Comparison of ENCODE assay signal across 22 cellular contexts in genomic region chr13:66137384-66137783, GRCh38.
DNase-seq lines count a peak whose midpoint lies in the region; ATAC-seq and FAIRE-seq lines count a peak whose summit lies in the region.
"Had no signal": no experiment of that assay in that cellular context is flagged by ENCODE, and none has a peak within 500 bp of the region (broad histone marks: within the 10 kb centered on the region; RNA-seq: fewer than 3 reads in every experiment).

No MANE protein-coding gene starts in this region.

- peaks cover 36% of the 10 kb centered on the region for H3K4me1 ChIP-seq in Karpas-422 (ENCODE audit: low read length)
- H3K4me1 ChIP-seq: right lobe of liver had no signal

- H4K20me1 ChIP-seq in Karpas-422 (ENCODE audit: insufficient read depth, low read depth, low read length): no peaks in the 10 kb centered on the region

- H3K9me3 ChIP-seq in Karpas-422 (ENCODE audit: low read length): peaks cover 5% of the 10 kb centered on the region; the same call in 1 of the 2 replicates
- H3K9me3 ChIP-seq: right lobe of liver had no signal

- 0 out of 2 replicates have a peak overlapping the region, but pooled peaks have one; percentile 14 for H3K4me3 ChIP-seq in Karpas-422 (ENCODE audit: low read length)
- H3K4me3 ChIP-seq: right lobe of liver had no signal

- ATAC-seq in GM21717 (IDR thresholded peaks at IDR 0.05; ENCODE audit: unreplicated experiment) (peak; percentile 37), HG02884 (IDR thresholded peaks at IDR 0.05; ENCODE audit: unreplicated experiment) (no peak), GM21423 (IDR thresholded peaks at IDR 0.05; ENCODE audit: unreplicated experiment) (no peak)
- ATAC-seq: activated CD8-positive, alpha-beta T cell treated with anti-CD3 and anti-CD28 coated beads for 36 hours; right lobe of liver; stimulated activated naive CD8-positive, alpha-beta T cell treated with anti-CD3 and anti-CD28 coated beads, Interleukin-15, Interleukin-2, amounts not matched to agents 100 U/mL and 50 U/mL, for 24 hours; T-helper 17 cell had no signal

- peak overlapping the region; percentile 54 for H3K4me2 ChIP-seq in Karpas-422 (ENCODE audit: low read depth, low read length, poor library complexity, severe bottlenecking)

- H3K27me3 ChIP-seq in Karpas-422 (ENCODE audit: low read length): no peaks in the 10 kb centered on the region
- H3K27me3 ChIP-seq: right lobe of liver had no signal

- no peaks in the 10 kb centered on the region for H3K79me2 ChIP-seq in Karpas-422 (ENCODE audit: low read length)

- intact Hi-C loops in posterior cingulate gyrus (cut with DNase I): no loop called here

- H2AFZ ChIP-seq in Karpas-422 (ENCODE audit: low read length): 0 out of 2 replicates have a peak overlapping the region, but pooled peaks have one; percentile 65

- H3K9ac ChIP-seq in Karpas-422 (ENCODE audit: low read length): peak overlapping the region; percentile 50

- H3K27ac ChIP-seq in Karpas-422 (ENCODE audit: low read length): peak overlapping the region; percentile 98
- H3K27ac ChIP-seq: right lobe of liver, RWPE1 had no signal

- H3K9me2 ChIP-seq in Karpas-422 (replicated peaks; ENCODE audit: insufficient read depth, low read length): no peaks in the 10 kb centered on the region

- peak; percentile 77 for FAIRE-seq in GM19239 (lab: Jason Lieb, UNC)
- no peak for FAIRE-seq in HTR-8/SVneo (lab: Jason Lieb, UNC)
- FAIRE-seq: astrocyte, H1, islet of Langerhans had no signal

- H3K36me3 ChIP-seq in Karpas-422 (ENCODE audit: insufficient read depth, low read length): no peaks in the 10 kb centered on the region
- H3K36me3 ChIP-seq: right lobe of liver had no signal

- DNase-seq in GM19239 (ENCODE audit: insufficient read length, low spot score) (no peak), Karpas-422 (peak; percentile 40), HTR-8/SVneo (ENCODE audit: insufficient read length, low spot score) (no peak), posterior cingulate gyrus (no peak)
- DNase-seq: activated CD4-positive, alpha-beta T cell treated with anti-CD3 and anti-CD28 coated beads for 1 hour; activated CD8-positive, alpha-beta T cell treated with anti-CD3 and anti-CD28 coated beads for 36 hours; activated effector memory CD4-positive, alpha-beta T cell treated with Interleukin-2 at 50 U/mL for 16 hours; activated naive CD8-positive, alpha-beta T cell treated with anti-CD3 and anti-CD28 coated beads for 36 hours; central memory CD4-positive, alpha-beta T cell; NCI-H1417; NCI-H510A treated with DMSO at 0.1 percent for 48 hours; nephron progenitor cell; right lobe of liver; stimulated activated naive CD8-positive, alpha-beta T cell treated with anti-CD3 and anti-CD28 coated beads, Interleukin-15, Interleukin-2, amounts not matched to agents 100 U/mL and 50 U/mL, for 24 hours; T-helper 17 cell had no signal
